8 cellular contexts compared by ENCODE assay signal in genomic region chr20:1324598-1325172, GRCh38. TPM values are rescaled to one million over a fixed set of nuclear protein-coding genes. Genes with fewer than 3 reads are reported as not detected.
DNase-seq lines count a peak whose midpoint lies in the region; ATAC-seq and TF ChIP-seq lines count a peak whose summit lies in the region.

No MANE protein-coding gene starts in this region.

- H3K4me1 Mint-ChIP-seq in CD4-positive, alpha-beta T cell (ENCODE audit: low read depth): peaks cover 6% of the 10 kb centered on the region

- H3K9ac ChIP-seq in mammary epithelial cell (ENCODE audit: insufficient read depth, low read length): peak overlapping the region; percentile 99
- peak overlapping the region; percentile 56 for H3K9ac ChIP-seq in mesendoderm (ENCODE audit: low read length)

- H4K20me1 ChIP-seq in mammary epithelial cell (ENCODE audit: insufficient read depth, low read length): no peaks in the 10 kb centered on the region

- H2BK120ac ChIP-seq in mesendoderm (ENCODE audit: low read depth, low read length): no peak overlapping the region

- H3K36me3 ChIP-seq in mammary epithelial cell (ENCODE audit: insufficient read depth, low read length) (no peaks in the 10 kb centered on the region), mesendoderm (ENCODE audit: control insufficient read depth, insufficient read depth, low read length) (no peaks in the 10 kb centered on the region), vagina (no peaks in the 10 kb centered on the region)

- peak overlapping the region; percentile 91 for H3K4me3 ChIP-seq in LNCaP clone FGC (ENCODE audit: low read depth, low read length)
- H3K4me3 ChIP-seq in mammary epithelial cell (replicated peaks in 1 of 3; ENCODE audit: insufficient read depth in 1 of 3, low read depth in 2 of 3, low read length in 3 of 3): peak overlapping the region; percentile 62 to 91 (median 80)
- peak overlapping the region; percentile 38 for H3K4me3 ChIP-seq in mesendoderm (ENCODE audit: low read length)
- H3K4me3 ChIP-seq in vagina: peak overlapping the region; percentile 85 to 90

- H3K79me1 ChIP-seq in mesendoderm (ENCODE audit: low read length): peaks cover 29% of the 10 kb centered on the region

- H3K79me2 ChIP-seq in mammary epithelial cell (ENCODE audit: insufficient read depth, low read length) (peaks cover 44% of the 10 kb centered on the region), mesendoderm (ENCODE audit: control insufficient read depth, insufficient read depth, low read length) (peaks cover 26% of the 10 kb centered on the region)

- no peak overlapping the region for H4K5ac ChIP-seq in mesendoderm (ENCODE audit: low read length)

- in situ Hi-C loops in mammary epithelial cell (cut with MboI; ENCODE audit: low sequenced_read_pairs in 2 of 2): loop anchor here in 1 of 2 donors (5.0 kb wide), 1 partner anchor 108 kb away; no protein-coding TSS in a partner anchor

- no peaks in the 10 kb centered on the region for H3K9me3 ChIP-seq in CD4-positive, alpha-beta T cell (ENCODE audit: control insufficient read depth, low read length)
- no peaks in the 10 kb centered on the region for H3K9me3 ChIP-seq in mammary epithelial cell (replicated peaks; ENCODE audit: insufficient read depth, low read length)
- no peaks in the 10 kb centered on the region for H3K9me3 ChIP-seq in vagina

- no peak overlapping the region for H2AK5ac ChIP-seq in mesendoderm (ENCODE audit: low read length)

- H3K4me3 Mint-ChIP-seq in CD4-positive, alpha-beta T cell: no peak overlapping the region

- POLR2A ChIA-PET in CD4-positive, alpha-beta T cell (lab: Charles Lee): interaction anchor here (1.2 to 1.7 kb wide), 6 partner anchors 38 to 142 kb away, joined by 4 to 11 read pairs (median 8); partner anchors contain the start of genes FKBP1A and NSFL1C

- TF ChIP-seq POLR2A in vagina (IDR thresholded peaks at IDR 0.05): no peak

- CTCF ChIA-PET in CD4-positive, alpha-beta T cell (lab: Charles Lee): interaction anchor here (1.0 to 2.2 kb wide), 5 partner anchors 10 to 142 kb away, joined by 3 to 7 read pairs (median 4); partner anchors contain the start of gene NSFL1C
- CTCF ChIA-PET in mammary epithelial cell (lab: Charles Lee; ENCODE audit: low non-redundant PET): no interaction called here

- 55% methylated on average over 10 of the region's 15 CpGs for WGBS in mammary epithelial cell (ENCODE audit: low coverage, missing lambda C conversion rate)
- no CpG with 5 or more reads among the region's 15 CpGs for WGBS in mesendoderm (ENCODE audit: extremely low coverage, insufficient coverage, low lambda C conversion rate)

- H3K4me1 ChIP-seq in mammary epithelial cell (ENCODE audit: insufficient read depth, low read length) (peaks cover 46% of the 10 kb centered on the region), mesendoderm (ENCODE audit: control insufficient read depth, low read depth, low read length) (peaks cover 5% of the 10 kb centered on the region), vagina (peaks cover 46% of the 10 kb centered on the region)

- TF ChIP-seq CTCF in CD4-positive, alpha-beta T cell (IDR thresholded peaks at IDR 0.05): no peak
- TF ChIP-seq CTCF in LNCaP clone FGC (IDR thresholded peaks at IDR 0.05; ENCODE audit: control insufficient read depth, extremely low read depth, insufficient read depth) (no peak), mammary epithelial cell (conservative IDR thresholded peaks at IDR 0.05 in 1 of 2, IDR thresholded peaks at IDR 0.05 in 1 of 2; ENCODE audit: extremely low read depth in 1 of 2, insufficient read depth in 1 of 2, low read depth in 1 of 2, low read length in 2 of 2) (no peak), vagina (IDR thresholded peaks at IDR 0.05) (no peak)

- H3K27me3 Mint-ChIP-seq in CD4-positive, alpha-beta T cell: no peaks in the 10 kb centered on the region

- peak overlapping the region; percentile 83 for H3K4me2 ChIP-seq in mammary epithelial cell (ENCODE audit: insufficient read depth, low read depth, low read length)
- H3K4me2 ChIP-seq in mesendoderm (ENCODE audit: low read length): peak overlapping the region; percentile 84

- H4K8ac ChIP-seq in mesendoderm (ENCODE audit: low read depth, low read length): no peak overlapping the region

- H2BK15ac ChIP-seq in mesendoderm (replicated peaks; ENCODE audit: low read depth): no peak overlapping the region

- no TSS peak for BruUV-seq in mammary epithelial cell (replicated peaks; lab: Mats Ljungman, UMichigan)

- no peak overlapping the region for H3K23ac ChIP-seq in mesendoderm (ENCODE audit: low read length)

- peak overlapping the region; percentile 61 for H3K56ac ChIP-seq in mesendoderm (ENCODE audit: low read length)

- H3K27ac ChIP-seq in CD4-positive, alpha-beta T cell (ENCODE audit: low read depth, low read length): peak overlapping the region; percentile 95
- H3K27ac ChIP-seq in mammary epithelial cell (ENCODE audit: insufficient read depth, low read depth, low read length) (peak overlapping the region; percentile 99), mesendoderm (ENCODE audit: low read depth, low read length) (no peak overlapping the region), vagina (peak overlapping the region; percentile 100)

- no peak overlapping the region for H3K4ac ChIP-seq in mesendoderm (ENCODE audit: low read depth, low read length)

- ATAC-seq in CD4-positive, alpha-beta T cell (ENCODE audit: poor library complexity): peak; percentile 0
- ATAC-seq in HG03097 (IDR thresholded peaks at IDR 0.05; ENCODE audit: low FRiP score, unreplicated experiment) (no peak), GM21528 (IDR thresholded peaks at IDR 0.05; ENCODE audit: low FRiP score, unreplicated experiment) (no peak)

- H3K18ac ChIP-seq in mesendoderm (ENCODE audit: low read length): no peak overlapping the region

- peak in 3 of 10 experiments; percentile 16 to 47 (median 33) for DNase-seq in CD4-positive, alpha-beta T cell
- DNase-seq in LNCaP clone FGC (ENCODE audit: low read depth) (no peak), mammary epithelial cell (no peak), mesendoderm (no peak), vagina (ENCODE audit: extremely low spot score in 2 of 2) (peak in 1 of 2 donors; percentile 87), NCI-H1436 (lab: John Stamatoyannopoulos, UW) (no peak)

- no peaks in the 10 kb centered on the region for H3K27me3 ChIP-seq in CD4-positive, alpha-beta T cell (ENCODE audit: control insufficient read depth, insufficient read depth, low read length)
- H3K27me3 ChIP-seq in mammary epithelial cell (ENCODE audit: insufficient read depth, low read length) (no peaks in the 10 kb centered on the region), mesendoderm (ENCODE audit: insufficient read depth, low read length, poor library complexity) (no peaks in the 10 kb centered on the region), vagina (no peaks in the 10 kb centered on the region)

- H2AFZ ChIP-seq in mammary epithelial cell (ENCODE audit: low read depth, low read length): peak overlapping the region; percentile 68

- H3K36me3 Mint-ChIP-seq in CD4-positive, alpha-beta T cell (ENCODE audit: low read depth): peaks cover 5% of the 10 kb centered on the region

- intact Hi-C loops in CD4-positive, alpha-beta T cell (cut with DNase I, micrococcal nuclease): loop anchor here (1.0 to 10.0 kb wide), 8 partner anchors 60 to 207 kb away; partner anchors contain the start of genes FKBP1A (in 1 of the 2), NSFL1C (in 1 of the 2), PSMF1 (in 1 of the 2) and SNPH (in 1 of the 2)
- intact Hi-C loops in mammary epithelial cell (cut with micrococcal nuclease) (loop anchor here (1.0 to 5.0 kb wide), 4 partner anchors 53 to 113 kb away; partner anchors contain the start of gene FKBP1A), vagina (cut with DNase I) (loop anchor here (5.0 kb wide), 1 partner anchor 68 kb away; the partner anchor contains the start of gene FKBP1A)

- no peak overlapping the region for H2BK5ac ChIP-seq in mesendoderm (ENCODE audit: low read length)

- no peak overlapping the region for H3K27ac Mint-ChIP-seq in CD4-positive, alpha-beta T cell

- dilution Hi-C loops in mammary epithelial cell (cut with HindIII; ENCODE audit: low sequenced_read_pairs): loop anchor here (5.0 kb wide), 1 partner anchor 78 kb away; no protein-coding TSS in a partner anchor

- H3K9me3 Mint-ChIP-seq in CD4-positive, alpha-beta T cell: no peaks in the 10 kb centered on the region

RNA-seq across cellular contexts. Expression of gene SDCBP2, which starts 4.3 kb away (rescaled TPM):
- total RNA-seq in CD4-positive, alpha-beta T cell: 1 to 10 TPM; 1.2 to 1.3 TPM
- 10 to 100 TPM in 1 of 2 donors, 1 to 10 TPM in 1; 9.1 to 13.8 TPM for total RNA-seq in mammary epithelial cell
- 22.2 TPM for polyA plus RNA-seq in mammary epithelial cell
- polyA minus RNA-seq in mammary epithelial cell: not detected
- 1.2 TPM for polyA plus RNA-seq in mesendoderm (2013, experiment 1 of 2)
- polyA plus RNA-seq in mesendoderm (2013, experiment 2 of 2): 1.1 TPM
- 43.5 TPM for total RNA-seq in vagina

RNA-seq across cellular contexts. Expression of gene SNPH, which starts 58.6 kb away (rescaled TPM):
- total RNA-seq in CD4-positive, alpha-beta T cell: 10 to 100 TPM; 12.8 to 13.0 TPM
- total RNA-seq in mammary epithelial cell (10 to 100 TPM in 1 of 2 donors, 1 to 10 TPM in 1; 7.6 to 11.2 TPM), vagina (6.4 TPM)
- 0.71 TPM for polyA plus RNA-seq in mammary epithelial cell
- polyA minus RNA-seq in mammary epithelial cell: 2.1 TPM
- polyA plus RNA-seq in mesendoderm (2013, experiment 1 of 2): 0.51 TPM
- 0.60 TPM for polyA plus RNA-seq in mesendoderm (2013, experiment 2 of 2)

Comparison
In these comparisons a context has a peak if more than half of its experiments do, and no peak if none do; other contexts are left out.
1. H3K4me3 ChIP-seq: peak in every context shown above with its lines; median percentile 91 in LNCaP clone FGC; 88 in vagina; 80 in mammary epithelial cell; 38 in mesendoderm.
2. RNA of gene SDCBP2, which starts 4.3 kb away (total RNA-seq): 43.5 TPM in vagina (single experiment) and 9.1 to 13.8 TPM in mammary epithelial cell; 1.2 to 1.3 TPM in CD4-positive, alpha-beta T cell; every median in the first group is over 4 times any median in the second.